In genomic region chr16:27378871-27379580, GRCh38 we compare ENCODE assay signal across 11 cellular contexts. TPM values are rescaled to one million over a fixed set of nuclear protein-coding genes. Genes with fewer than 3 reads are reported as not detected.
DNase-seq lines count a peak whose midpoint lies in the region; ATAC-seq, FAIRE-seq and TF ChIP-seq lines count a peak whose summit lies in the region.
"Had no signal": no experiment of that assay in that cellular context is flagged by ENCODE, and none has a peak within 500 bp of the region (broad histone marks: within the 10 kb centered on the region; RNA-seq: fewer than 3 reads in every experiment).

No MANE protein-coding gene starts in this region.

- intact Hi-C loops in CD4-positive, alpha-beta memory T cell (cut with micrococcal nuclease): no loop called here
- intact Hi-C loops in heart right ventricle (cut with DNase I): loop anchor here in 5 of 10 donors (5.0 to 10.0 kb wide), 4 partner anchors 76 to 1544 kb away; no protein-coding TSS in a partner anchor

- H3K56ac ChIP-seq in mesendoderm (ENCODE audit: low read length): no peak overlapping the region

- no peaks in the 10 kb centered on the region for H3K27me3 ChIP-seq in CD4-positive, alpha-beta memory T cell (ENCODE audit: insufficient read depth, low read length)
- H3K27me3 ChIP-seq in mesendoderm (ENCODE audit: insufficient read depth, low read length, poor library complexity) (no peaks in the 10 kb centered on the region), heart right ventricle (peaks cover 0 to 6% (median 0%) of the 10 kb centered on the region in 7 donors)
- H3K27me3 ChIP-seq: breast epithelium had no signal

- H3K23ac ChIP-seq in mesendoderm (ENCODE audit: low read length): no peak overlapping the region

- peaks cover 0 to 2% (median under 1%) of the 10 kb centered on the region in 8 donors for H3K9me3 Mint-ChIP-seq in CD4-positive, alpha-beta memory T cell

- no peak for DNase-seq in CD4-positive, alpha-beta memory T cell
- DNase-seq in GM12892 (ENCODE audit: insufficient read length): no peak
- peak; percentile 61 to 63 for DNase-seq in activated T-cell treated with anti-CD3 and anti-CD28 coated beads, Interleukin-2, amount 50 U/mL, for 48 hours
- DNase-seq in mesendoderm: peak; percentile 30
- no peak for DNase-seq in heart right ventricle
- no peak for DNase-seq in NCI-H1930 (lab: John Stamatoyannopoulos, UW)
- DNase-seq: NCI-H1417 treated with DMSO at 0.1 percent for 48 hours, NCI-H748 treated with DMSO at 0.1 percent for 48 hours had no signal

- no peaks in the 10 kb centered on the region for H3K27me3 Mint-ChIP-seq in CD4-positive, alpha-beta memory T cell

- CTCF ChIA-PET in CD4-positive, alpha-beta memory T cell (lab: Charles Lee; ENCODE audit: partially characterized antibody): interaction anchor here (0.6 to 1.8 kb wide), 3 partner anchors 13 to 223 kb away, joined by 3 to 5 read pairs (median 3); no protein-coding TSS in a partner anchor

- H3K36me3 ChIP-seq in CD4-positive, alpha-beta memory T cell (ENCODE audit: insufficient read depth, low read length): no peaks in the 10 kb centered on the region
- no peaks in the 10 kb centered on the region for H3K36me3 ChIP-seq in mesendoderm (ENCODE audit: control insufficient read depth, insufficient read depth, low read length)
- H3K36me3 ChIP-seq in heart right ventricle: no peaks in the 10 kb centered on the region
- H3K36me3 ChIP-seq: breast epithelium had no signal

- TF ChIP-seq POLR2A in GM12892 (IDR thresholded peaks at IDR 0.05; ENCODE audit: low read depth, low read length): no peak

- H2BK5ac ChIP-seq in mesendoderm (ENCODE audit: low read length): no peak overlapping the region

- H3K79me1 ChIP-seq in mesendoderm (ENCODE audit: low read length): no peaks in the 10 kb centered on the region

- no peak overlapping the region for H3K9ac ChIP-seq in mesendoderm (ENCODE audit: low read length)

- peak; percentile 79 for FAIRE-seq in GM12892 (lab: Jason Lieb, UNC)

- peak overlapping the region in 6 of 7 donors; percentile 23 to 78 (median 46) for H3K27ac Mint-ChIP-seq in CD4-positive, alpha-beta memory T cell

- no peak overlapping the region for H3K4ac ChIP-seq in mesendoderm (ENCODE audit: low read depth, low read length)

- POLR2A ChIA-PET in CD4-positive, alpha-beta memory T cell (lab: Charles Lee; ENCODE audit: partially characterized antibody): interaction anchor here (0.7 to 5.2 kb wide), 6 partner anchors 12 to 144 kb away, joined by 3 to 46 read pairs (median 7); partner anchors contain the start of gene IL21R

- no peak overlapping the region for H2AK5ac ChIP-seq in mesendoderm (ENCODE audit: low read length)

- H3K4me3 Mint-ChIP-seq in CD4-positive, alpha-beta memory T cell: peak overlapping the region in 2 of 8 donors; percentile 35 to 51

- no peak overlapping the region for H4K8ac ChIP-seq in mesendoderm (ENCODE audit: low read depth, low read length)

- H3K79me2 ChIP-seq in mesendoderm (ENCODE audit: control insufficient read depth, insufficient read depth, low read length): no peaks in the 10 kb centered on the region

- H3K4me1 Mint-ChIP-seq in CD4-positive, alpha-beta memory T cell: peaks cover 18 to 31% (median 25%) of the 10 kb centered on the region in 4 donors

- no CpG with 5 or more reads among the region's 12 CpGs for WGBS in mesendoderm (ENCODE audit: extremely low coverage, insufficient coverage, low lambda C conversion rate)
- 70 to 71% methylated on average over 12 of the region's 12 CpGs for WGBS in heart right ventricle, 2 donors

- no peak overlapping the region for H3K18ac ChIP-seq in mesendoderm (ENCODE audit: low read length)

- H2BK120ac ChIP-seq in mesendoderm (ENCODE audit: low read depth, low read length): no peak overlapping the region

- no peak overlapping the region for H3K27ac ChIP-seq in CD4-positive, alpha-beta memory T cell (ENCODE audit: low read depth, low read length)
- H3K27ac ChIP-seq in mesendoderm (ENCODE audit: low read depth, low read length): no peak overlapping the region
- H3K27ac ChIP-seq in heart right ventricle: peak overlapping the region in 1 of 10 donors; percentile 44
- H3K27ac ChIP-seq: breast epithelium had no signal

- no peak overlapping the region for H2BK15ac ChIP-seq in mesendoderm (replicated peaks; ENCODE audit: low read depth)

- H3K9me3 ChIP-seq in CD4-positive, alpha-beta memory T cell (ENCODE audit: control insufficient read depth in 1 of 2, low read length in 2 of 2): no peaks in the 10 kb centered on the region
- H3K9me3 ChIP-seq in heart right ventricle: peaks cover 0 to 16% (median 0%) of the 10 kb centered on the region in 11 donors

- TF ChIP-seq CTCF in heart right ventricle (IDR thresholded peaks at IDR 0.05): no peak

- H3K4me3 ChIP-seq in CD4-positive, alpha-beta memory T cell (ENCODE audit: low read length in 2 of 2): no peak overlapping the region
- H3K4me3 ChIP-seq in mesendoderm (ENCODE audit: low read length) (no peak overlapping the region), heart right ventricle (no peak overlapping the region)
- H3K4me3 ChIP-seq: breast epithelium had no signal

- H3K4me2 ChIP-seq in mesendoderm (ENCODE audit: low read length): no peak overlapping the region

- H3K36me3 Mint-ChIP-seq in CD4-positive, alpha-beta memory T cell: peaks cover 0 to under 1% of the 10 kb centered on the region in 2 donors

- H3K4me1 ChIP-seq in CD4-positive, alpha-beta memory T cell (ENCODE audit: insufficient read depth, low read length): peaks cover 39% of the 10 kb centered on the region
- H3K4me1 ChIP-seq in mesendoderm (ENCODE audit: control insufficient read depth, low read depth, low read length): no peaks in the 10 kb centered on the region
- peaks cover 0 to 51% (median 0%) of the 10 kb centered on the region in 9 donors for H3K4me1 ChIP-seq in heart right ventricle
- H3K4me1 ChIP-seq: breast epithelium had no signal

- H4K5ac ChIP-seq in mesendoderm (ENCODE audit: low read length): no peak overlapping the region

- ATAC-seq in HG03196 (IDR thresholded peaks at IDR 0.05; ENCODE audit: unreplicated experiment): no peak
- ATAC-seq in heart right ventricle: no peak

RNA-seq across cellular contexts. Expression of gene IL21R, which starts 22.9 kb away (rescaled TPM):
- total RNA-seq in CD4-positive, alpha-beta memory T cell: 10 to 100 TPM; 28.3 to 29.1 TPM
- 10 to 100 TPM; 18.4 to 28.3 TPM for polyA plus RNA-seq in CD4-positive, alpha-beta memory T cell
- polyA plus RNA-seq in GM12892 (2012; ENCODE audit: missing spikeins): 31.5 TPM
- 0.52 TPM for polyA plus RNA-seq in mesendoderm (2013, experiment 1 of 2)
- polyA plus RNA-seq in mesendoderm (2013, experiment 2 of 2): 0.63 TPM
- total RNA-seq in heart right ventricle: 1 to 10 TPM in 1 of 10 donors, under 1 TPM in 8, not detected in 1; 0.06 to 3.6 (median 0.15) TPM
- polyA plus RNA-seq in heart right ventricle: under 1 TPM in 1 of 2 donors, not detected in 1; 0.07 TPM
- total RNA-seq: epithelial cell of proximal tubule had no signal

Comparison
In these comparisons a context has a peak if more than half of its experiments do, and no peak if none do; other contexts are left out.
1. DNase-seq: peak in activated T-cell treated with anti-CD3 and anti-CD28 coated beads, Interleukin-2, amount 50 U/mL, for 48 hours (2 of 2) and mesendoderm (single experiment); none in CD4-positive, alpha-beta memory T cell (0 of 5), GM12892 (single experiment), heart right ventricle (0 of 2) and NCI-H1930 (0 of 2).
2. RNA of gene IL21R, which starts 22.9 kb away (total RNA-seq): 28.3 to 29.1 TPM in CD4-positive, alpha-beta memory T cell; 0.06 to 3.6 TPM in heart right ventricle; every median in the first group is over 4 times any median in the second.